21 cellular contexts compared by ENCODE assay signal in genomic region chr2:29184531-29184930, GRCh38.
DNase-seq lines count a peak whose midpoint lies in the region; ATAC-seq and TF ChIP-seq lines count a peak whose summit lies in the region.
"Had no signal": no experiment of that assay in that cellular context is flagged by ENCODE, and none has a peak within 500 bp of the region (broad histone marks: within the 10 kb centered on the region; RNA-seq: fewer than 3 reads in every experiment).

No MANE protein-coding gene starts in this region.

- H3K4me3 ChIP-seq in SK-N-MC = peak overlapping the region; percentile 72
- H3K4me3 ChIP-seq in trophoblast cell (ENCODE audit: low read depth, low read length) = no peak overlapping the region
- H3K4me3 ChIP-seq: A549; BLaER1 treated with 17β-estradiol and CSF1 and Interleukin-3, amounts not matched to agents 10 nM and 100 nM; GM23248 had no signal

- no peaks in the 10 kb centered on the region for H3K27me3 ChIP-seq in trophoblast cell (ENCODE audit: insufficient read depth, low read length)
- H3K27me3 ChIP-seq: BE2C; BLaER1 treated with 17β-estradiol and CSF1 and Interleukin-3, amounts not matched to agents 10 nM and 100 nM had no signal

- no peak for TF ChIP-seq CTCF in Calu3 (IDR thresholded peaks at IDR 0.05; ENCODE audit: unreplicated experiment)

- H2BK5ac ChIP-seq in trophoblast cell (ENCODE audit: low read depth, low read length, poor library complexity) = no peak overlapping the region

- H3K4me1 Mint-ChIP-seq in Calu3 (ENCODE audit: low read depth, unreplicated experiment) (peaks cover 23% of the 10 kb centered on the region), memory B cell (no peaks in the 10 kb centered on the region)
- H3K4me1 Mint-ChIP-seq: H9 had no signal

- no peak for ATAC-seq in memory B cell (ENCODE audit: low read depth)
- ATAC-seq in activated CD4-positive, CD25-positive, alpha-beta regulatory T cell treated with anti-CD3 and anti-CD28 coated beads, Interleukin-2, amount 50 U/mL, for 24 hours = no peak
- ATAC-seq: A549, HCT116 had no signal

- H3K9me3 ChIP-seq in SK-N-MC (ENCODE audit: low read depth, low read length) (0 out of 2 replicates have a peak, but pooled peaks cover 3% of the 10 kb centered on the region), trophoblast cell (ENCODE audit: insufficient read depth, low read depth, low read length) (peaks cover 2% of the 10 kb centered on the region)
- H3K9me3 ChIP-seq: A549, BE2C had no signal

- no peak overlapping the region for H4K12ac ChIP-seq in trophoblast cell (ENCODE audit: low read depth, low read length)

- H3K36me3 ChIP-seq in SK-N-MC (ENCODE audit: insufficient read depth, low read length) = peaks cover 9% of the 10 kb centered on the region
- no peaks in the 10 kb centered on the region for H3K36me3 ChIP-seq in trophoblast cell (ENCODE audit: control insufficient read depth in 1 of 2, insufficient read depth in 2 of 2, low read length in 2 of 2)
- H3K36me3 ChIP-seq: BE2C had no signal

- no peak overlapping the region for H4K8ac ChIP-seq in trophoblast cell (ENCODE audit: low read depth, low read length)

- H3K4ac ChIP-seq in trophoblast cell (ENCODE audit: low read depth, low read length) = no peak overlapping the region

- intact Hi-C loops in Calu3 (cut with micrococcal nuclease; ENCODE audit: unreplicated experiment) = loop anchor here (5.0 kb wide), 1 partner anchor 362 kb away; no protein-coding TSS in a partner anchor

- H3K9ac ChIP-seq in SK-N-MC (ENCODE audit: insufficient read length) = peak overlapping the region; percentile 46
- no peak overlapping the region for H3K9ac ChIP-seq in trophoblast cell (ENCODE audit: low read length)
- H3K9ac ChIP-seq: BLaER1 treated with 17β-estradiol and CSF1 and Interleukin-3, amounts not matched to agents 10 nM and 100 nM; GM23248 had no signal

- H3K14ac ChIP-seq in trophoblast cell (ENCODE audit: low read length) = no peak overlapping the region

- BruUV-seq in Calu3 (replicated peaks; lab: Mats Ljungman, UMichigan) = no TSS peak

- CTCF ChIA-PET in Calu3 (lab: Charles Lee) = no interaction called here

- H3K27me3 Mint-ChIP-seq in Calu3 (ENCODE audit: unreplicated experiment) (no peaks in the 10 kb centered on the region), memory B cell (no peaks in the 10 kb centered on the region)
- H3K27me3 Mint-ChIP-seq: CD4-positive, alpha-beta T cell; CD8-positive, alpha-beta memory T cell had no signal

- no peak overlapping the region for H3K4me2 ChIP-seq in trophoblast cell (ENCODE audit: low read length)
- H3K4me2 ChIP-seq: A549; BLaER1 treated with 17β-estradiol and CSF1 and Interleukin-3, amounts not matched to agents 10 nM and 100 nM had no signal

- H3K36me3 Mint-ChIP-seq in Calu3 (ENCODE audit: insufficient read depth, unreplicated experiment) (peaks cover 72% of the 10 kb centered on the region), memory B cell (peaks cover 11% of the 10 kb centered on the region)

- H3K4me3 Mint-ChIP-seq in Calu3 (ENCODE audit: low read depth, unreplicated experiment) = no peak overlapping the region
- no peak overlapping the region for H3K4me3 Mint-ChIP-seq in memory B cell
- H3K4me3 Mint-ChIP-seq: CD14-positive monocyte; CD4-positive, alpha-beta T cell; CD8-positive, alpha-beta memory T cell; H9 had no signal

- no peak overlapping the region for H3K23ac ChIP-seq in trophoblast cell (ENCODE audit: low read length)

- no peak overlapping the region for H2AFZ ChIP-seq in trophoblast cell (ENCODE audit: insufficient read depth, low read length, poor library complexity)
- H2AFZ ChIP-seq: GM23248 had no signal

- no peak overlapping the region for H3K18ac ChIP-seq in trophoblast cell (ENCODE audit: low read length)

- no peaks in the 10 kb centered on the region for H3K4me1 ChIP-seq in trophoblast cell (ENCODE audit: control insufficient read depth in 1 of 2, insufficient read depth in 2 of 2, low read length in 2 of 2)
- H3K4me1 ChIP-seq: BE2C had no signal

- H3K9me3 Mint-ChIP-seq in Calu3 (ENCODE audit: low read depth, unreplicated experiment) (no peaks in the 10 kb centered on the region), memory B cell (peaks cover 2% of the 10 kb centered on the region)
- H3K9me3 Mint-ChIP-seq: CD4-positive, alpha-beta T cell had no signal

- H3K27ac Mint-ChIP-seq in Calu3 (ENCODE audit: unreplicated experiment) (peak overlapping the region; percentile 34), memory B cell (peak overlapping the region; percentile 39)
- H3K27ac Mint-ChIP-seq: CD14-positive monocyte; CD4-positive, alpha-beta T cell; H9 had no signal

- H4K91ac ChIP-seq in trophoblast cell (ENCODE audit: low read depth, low read length) = no peak overlapping the region

- no peak overlapping the region for H2AK5ac ChIP-seq in trophoblast cell (ENCODE audit: low read length)

- DNase-seq in Calu3 (no peak), SK-N-MC (ENCODE audit: low read depth, low spot score) (peak; percentile 94), memory B cell (ENCODE audit: low spot score in 2 of 2) (no peak), trophoblast cell (no peak)
- DNase-seq in activated CD8-positive, alpha-beta memory T cell treated with anti-CD3 and anti-CD28 coated beads for 24 hours = no peak
- DNase-seq: 8988T; ACHN; AML-193; BE2C; CD4-positive, alpha-beta T cell; CD8-positive, alpha-beta memory T cell; DMS53; DMS79 treated with DMSO at 0.1 percent for 48 hours; GF-D8; GM23248; H9 had no signal

- no peak overlapping the region for H2BK120ac ChIP-seq in trophoblast cell (ENCODE audit: insufficient read depth, low read length, poor library complexity)

- no CpG with 5 or more reads among the region's 6 CpGs for WGBS in trophoblast cell (ENCODE audit: extremely low coverage, insufficient coverage, insufficient read length)

- H3K79me1 ChIP-seq in trophoblast cell (ENCODE audit: low read length) = no peaks in the 10 kb centered on the region

- H3K79me2 ChIP-seq in trophoblast cell (ENCODE audit: control insufficient read depth, insufficient read depth, low read length, poor library complexity) = no peaks in the 10 kb centered on the region

- H2BK12ac ChIP-seq in trophoblast cell (ENCODE audit: low read length) = no peak overlapping the region

- H3K27ac ChIP-seq in SK-N-MC (peak overlapping the region; percentile 97), trophoblast cell (ENCODE audit: low read depth, low read length) (no peak overlapping the region)
- H3K27ac ChIP-seq: A549; BLaER1 treated with 17β-estradiol and CSF1 and Interleukin-3, amounts not matched to agents 10 nM and 100 nM; GM23248 had no signal
